ENCODE assay signal across 9 cellular contexts in genomic region chr9:131679261-131680020, GRCh38.
DNase-seq lines count a peak whose midpoint lies in the region; ATAC-seq and TF ChIP-seq lines count a peak whose summit lies in the region.
"Had no signal": no experiment of that assay in that cellular context is flagged by ENCODE, and none has a peak within 500 bp of the region (broad histone marks: within the 10 kb centered on the region; RNA-seq: fewer than 3 reads in every experiment).

No MANE protein-coding gene starts in this region.

- CTCF ChIA-PET in AG04450 (lab: Charles Lee), result interaction anchor here (3.2 kb wide), 1 partner anchor 17 kb away, joined by 11 read pairs; no protein-coding TSS in a partner anchor
- CTCF ChIA-PET in naive thymus-derived CD4-positive, alpha-beta T cell (lab: Charles Lee), result interaction anchor here (0.8 kb wide), 1 partner anchor 58 kb away, joined by 3 read pairs; no protein-coding TSS in a partner anchor

- intact Hi-C loops in dendritic cell treated with granulocyte-macrophage colony-stimulating factor and Interleukin-4, amounts not matched to agents 40 ng/mL and 50 ng/mL, for 4 days (cut with micrococcal nuclease), result loop anchor here (10.0 kb wide), 1 partner anchor 55 kb away; no protein-coding TSS in a partner anchor
- intact Hi-C loops in naive thymus-derived CD4-positive, alpha-beta T cell (cut with micrococcal nuclease), result loop anchor here in 1 of 2 donors (5.0 to 10.0 kb wide), 2 partner anchors 42 to 405 kb away; partner anchors contain the start of gene FAM78A

- no peaks in the 10 kb centered on the region for H3K27me3 Mint-ChIP-seq in dendritic cell treated with granulocyte-macrophage colony-stimulating factor and Interleukin-4, amounts not matched to agents 40 ng/mL and 50 ng/mL, for 4 days
- no peaks in the 10 kb centered on the region for H3K27me3 Mint-ChIP-seq in naive thymus-derived CD4-positive, alpha-beta T cell

- peaks cover 3% of the 10 kb centered on the region for H3K9me3 ChIP-seq in AG04450 (ENCODE audit: control insufficient read depth, insufficient read depth, low read length)
- H3K9me3 ChIP-seq in naive thymus-derived CD4-positive, alpha-beta T cell (ENCODE audit: control insufficient read depth in 2 of 3, low read length in 3 of 3), result no peaks in the 10 kb centered on the region

- POLR2A ChIA-PET in AG04450 (lab: Yijun Ruan, JAX), result interaction anchor here (1.1 to 3.3 kb wide), 3 partner anchors 22 to 88 kb away, joined by 3 to 20 read pairs (median 9); partner anchors contain the start of gene RAPGEF1
- POLR2A ChIA-PET in naive thymus-derived CD4-positive, alpha-beta T cell (lab: Charles Lee), result interaction anchor here (0.7 to 2.8 kb wide), 3 partner anchors 11 to 60 kb away, joined by 3 to 16 read pairs (median 5); partner anchors contain the start of gene RAPGEF1

- H3K27ac Mint-ChIP-seq in dendritic cell treated with granulocyte-macrophage colony-stimulating factor and Interleukin-4, amounts not matched to agents 40 ng/mL and 50 ng/mL, for 4 days, result peak overlapping the region; percentile 79
- peak overlapping the region in 5 of 9 donors; percentile 9 to 95 (median 79) for H3K27ac Mint-ChIP-seq in naive thymus-derived CD4-positive, alpha-beta T cell

- H3K4me3 ChIP-seq in AG04450 (ENCODE audit: low read depth, low read length), result no peak overlapping the region
- no peak overlapping the region for H3K4me3 ChIP-seq in naive thymus-derived CD4-positive, alpha-beta T cell (ENCODE audit: low read length)

- H3K4me1 ChIP-seq in naive thymus-derived CD4-positive, alpha-beta T cell (ENCODE audit: control insufficient read depth in 2 of 2, insufficient read depth in 2 of 2, low read length in 2 of 2), result peaks cover 41 to 48% of the 10 kb centered on the region in 2 donors

- H3K27ac ChIP-seq in AG04450 (ENCODE audit: low read depth, low read length), result peak overlapping the region; percentile 85
- no peak overlapping the region for H3K27ac ChIP-seq in naive thymus-derived CD4-positive, alpha-beta T cell (ENCODE audit: low read depth, low read length)

- DNase-seq in AG04450 (ENCODE audit: low read depth, low spot score) (no peak), M059J (ENCODE audit: low read depth) (peak; percentile 44), cerebellum (ENCODE audit: low spot score) (no peak)
- DNase-seq in naive thymus-derived CD4-positive, alpha-beta T cell, result no peak
- DNase-seq: Karpas-422 had no signal

- no peaks in the 10 kb centered on the region for H3K9me3 Mint-ChIP-seq in dendritic cell treated with granulocyte-macrophage colony-stimulating factor and Interleukin-4, amounts not matched to agents 40 ng/mL and 50 ng/mL, for 4 days
- no peaks in the 10 kb centered on the region for H3K9me3 Mint-ChIP-seq in naive thymus-derived CD4-positive, alpha-beta T cell

- no peak overlapping the region for H3K4me3 Mint-ChIP-seq in dendritic cell treated with granulocyte-macrophage colony-stimulating factor and Interleukin-4, amounts not matched to agents 40 ng/mL and 50 ng/mL, for 4 days
- no peak overlapping the region for H3K4me3 Mint-ChIP-seq in naive thymus-derived CD4-positive, alpha-beta T cell

- peaks cover 68% of the 10 kb centered on the region for H3K36me3 Mint-ChIP-seq in dendritic cell treated with granulocyte-macrophage colony-stimulating factor and Interleukin-4, amounts not matched to agents 40 ng/mL and 50 ng/mL, for 4 days (ENCODE audit: low read depth)
- H3K36me3 Mint-ChIP-seq in naive thymus-derived CD4-positive, alpha-beta T cell, result peaks cover 0 to 2% (median 0%) of the 10 kb centered on the region in 5 donors

- no peak for ATAC-seq in naive thymus-derived CD4-positive, alpha-beta T cell
- ATAC-seq in GM21381 (IDR thresholded peaks at IDR 0.05; ENCODE audit: unreplicated experiment), result no peak
- ATAC-seq in HG03565 (IDR thresholded peaks at IDR 0.05; ENCODE audit: unreplicated experiment), result no peak
- no peak for ATAC-seq in GM18873 (IDR thresholded peaks at IDR 0.05; ENCODE audit: low FRiP score, unreplicated experiment)

- H3K36me3 ChIP-seq in naive thymus-derived CD4-positive, alpha-beta T cell (ENCODE audit: control insufficient read depth in 2 of 3, insufficient read depth in 3 of 3, low read length in 3 of 3), result no peaks in the 10 kb centered on the region

- no peak for TF ChIP-seq CTCF in AG04450 (IDR thresholded peaks at IDR 0.05; ENCODE audit: low read depth, low read length)

- no peaks in the 10 kb centered on the region for H3K27me3 ChIP-seq in AG04450 (ENCODE audit: control insufficient read depth, insufficient read depth, low read length)
- no peaks in the 10 kb centered on the region for H3K27me3 ChIP-seq in naive thymus-derived CD4-positive, alpha-beta T cell (ENCODE audit: control insufficient read depth in 2 of 2, insufficient read depth in 2 of 2, low read length in 2 of 2)

- peaks cover 87% of the 10 kb centered on the region for H3K4me1 Mint-ChIP-seq in dendritic cell treated with granulocyte-macrophage colony-stimulating factor and Interleukin-4, amounts not matched to agents 40 ng/mL and 50 ng/mL, for 4 days (ENCODE audit: low read depth)
- peaks cover 54 to 96% (median 86%) of the 10 kb centered on the region in 7 donors for H3K4me1 Mint-ChIP-seq in naive thymus-derived CD4-positive, alpha-beta T cell
